1 cellular context compared by ENCODE assay signal in the genomic region with DNA sequence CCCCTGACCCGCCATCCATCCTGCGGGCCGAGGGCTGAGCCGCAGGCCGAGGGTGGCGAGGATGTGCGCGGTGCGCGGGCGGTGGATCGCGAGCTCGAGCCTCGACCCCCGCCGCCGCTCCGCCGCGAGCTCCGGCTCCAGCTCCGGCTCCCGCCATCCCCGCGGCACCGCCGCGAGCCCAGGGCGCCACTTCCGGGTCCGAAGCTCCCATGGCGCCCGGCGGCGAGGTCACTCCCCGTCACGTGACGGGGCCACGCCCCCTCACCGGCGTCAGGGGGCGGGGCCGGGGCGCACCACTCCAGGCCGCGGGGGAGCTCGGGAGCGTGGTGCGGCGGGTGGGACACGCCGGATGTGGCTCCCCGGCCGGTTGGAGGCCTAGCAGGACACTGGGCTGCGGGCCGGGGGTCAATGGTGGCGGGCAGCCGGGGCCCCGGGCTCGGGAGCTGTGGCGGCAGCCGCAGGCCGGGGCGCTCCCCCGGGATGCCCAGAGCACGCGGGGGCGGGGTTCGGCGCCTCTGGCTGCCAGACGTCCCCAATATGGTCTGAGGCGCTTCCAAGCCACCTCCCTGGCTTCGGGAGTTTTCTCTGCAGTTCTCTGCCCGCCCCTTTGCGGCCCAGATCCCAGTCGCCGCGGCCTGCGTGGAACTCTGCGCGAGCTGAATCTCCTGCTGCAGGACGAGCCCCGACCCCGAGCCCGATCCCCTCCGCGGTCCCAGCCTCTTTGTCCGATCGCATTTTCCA.
TF ChIP-seq lines count a peak whose summit lies in the region.

A gene with protein sequence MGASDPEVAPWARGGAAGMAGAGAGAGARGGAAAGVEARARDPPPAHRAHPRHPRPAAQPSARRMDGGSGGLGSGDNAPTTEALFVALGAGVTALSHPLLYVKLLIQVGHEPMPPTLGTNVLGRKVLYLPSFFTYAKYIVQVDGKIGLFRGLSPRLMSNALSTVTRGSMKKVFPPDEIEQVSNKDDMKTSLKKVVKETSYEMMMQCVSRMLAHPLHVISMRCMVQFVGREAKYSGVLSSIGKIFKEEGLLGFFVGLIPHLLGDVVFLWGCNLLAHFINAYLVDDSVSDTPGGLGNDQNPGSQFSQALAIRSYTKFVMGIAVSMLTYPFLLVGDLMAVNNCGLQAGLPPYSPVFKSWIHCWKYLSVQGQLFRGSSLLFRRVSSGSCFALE (minus strand): TSS at position 234 of the 741 bp plus-strand sequence. CDS start 23 bp downstream, at position 211.

TF ChIP-seq in HepG2, 621 proteins besides CTCF, POLR2A, EP300 and RAD21 (continued from another document and continues in another):
- TF ChIP-seq, protein P1, sequence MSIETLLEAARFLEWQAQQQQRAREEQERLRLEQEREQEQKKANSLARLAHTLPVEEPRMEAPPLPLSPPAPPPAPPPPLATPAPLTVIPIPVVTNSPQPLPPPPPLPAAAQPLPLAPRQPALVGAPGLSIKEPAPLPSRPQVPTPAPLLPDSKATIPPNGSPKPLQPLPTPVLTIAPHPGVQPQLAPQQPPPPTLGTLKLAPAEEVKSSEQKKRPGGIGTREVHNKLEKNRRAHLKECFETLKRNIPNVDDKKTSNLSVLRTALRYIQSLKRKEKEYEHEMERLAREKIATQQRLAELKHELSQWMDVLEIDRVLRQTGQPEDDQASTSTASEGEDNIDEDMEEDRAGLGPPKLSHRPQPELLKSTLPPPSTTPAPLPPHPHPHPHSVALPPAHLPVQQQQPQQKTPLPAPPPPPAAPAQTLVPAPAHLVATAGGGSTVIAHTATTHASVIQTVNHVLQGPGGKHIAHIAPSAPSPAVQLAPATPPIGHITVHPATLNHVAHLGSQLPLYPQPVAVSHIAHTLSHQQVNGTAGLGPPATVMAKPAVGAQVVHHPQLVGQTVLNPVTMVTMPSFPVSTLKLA (IDR thresholded peaks at IDR 0.05), result peak; percentile 51; the same call in 1 of the 2 replicates
- peak; percentile 86 for TF ChIP-seq PHF5A (CRISPR knock-in tag; IDR thresholded peaks at IDR 0.05; ENCODE audit: low read depth, unreplicated experiment)
- TF ChIP-seq ZNF414 (CRISPR knock-in tag; IDR thresholded peaks at IDR 0.05), result no peak
- TF ChIP-seq ZNF567 (CRISPR knock-in tag; IDR thresholded peaks at IDR 0.05; ENCODE audit: borderline replicate concordance), result peak; percentile 56; the same call in 1 of the 2 replicates
- TF ChIP-seq ZNF740 (CRISPR knock-in tag; IDR thresholded peaks at IDR 0.05), result 0 out of 2 replicates have a peak, but pooled peaks have one; percentile 27
- no peak for TF ChIP-seq ISL2 (CRISPR knock-in tag; IDR thresholded peaks at IDR 0.05)
- TF ChIP-seq CEBPB (IDR thresholded peaks at IDR 0.05; ENCODE audit: borderline replicate concordance, low read depth, low read length), result no peak
- peak; percentile 36; the same call in 1 of the 2 replicates for TF ChIP-seq ZNF780A (CRISPR knock-in tag; IDR thresholded peaks at IDR 0.05)
- peak; percentile 91 for TF ChIP-seq ZSCAN21 (CRISPR knock-in tag; IDR thresholded peaks at IDR 0.05; ENCODE audit: borderline replicate concordance)
- TF ChIP-seq ZBTB34 (CRISPR knock-in tag; IDR thresholded peaks at IDR 0.05), result no peak; the same call in 1 of the 2 replicates
- 0 out of 2 replicates have a peak, but pooled peaks have one; percentile 43 for TF ChIP-seq ZZZ3 (CRISPR knock-in tag; IDR thresholded peaks at IDR 0.05; ENCODE audit: borderline replicate concordance)
- peak; percentile 47; the same call in 1 of the 2 replicates for TF ChIP-seq ZNF724P (CRISPR knock-in tag; IDR thresholded peaks at IDR 0.05; ENCODE audit: borderline replicate concordance)
- TF ChIP-seq, protein P2, sequence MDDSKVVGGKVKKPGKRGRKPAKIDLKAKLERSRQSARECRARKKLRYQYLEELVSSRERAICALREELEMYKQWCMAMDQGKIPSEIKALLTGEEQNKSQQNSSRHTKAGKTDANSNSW (CRISPR knock-in tag; IDR thresholded peaks at IDR 0.05; ENCODE audit: borderline replicate concordance), result peak; percentile 92
- peak in 1 of 2 experiments; percentile 83; a peak in 2 of 4 replicates for TF ChIP-seq KLF16 (CRISPR knock-in tag; IDR thresholded peaks at IDR 0.05)
- no peak for TF ChIP-seq ZNF670 (CRISPR knock-in tag; IDR thresholded peaks at IDR 0.05; ENCODE audit: borderline replicate concordance)
- TF ChIP-seq, protein P3, sequence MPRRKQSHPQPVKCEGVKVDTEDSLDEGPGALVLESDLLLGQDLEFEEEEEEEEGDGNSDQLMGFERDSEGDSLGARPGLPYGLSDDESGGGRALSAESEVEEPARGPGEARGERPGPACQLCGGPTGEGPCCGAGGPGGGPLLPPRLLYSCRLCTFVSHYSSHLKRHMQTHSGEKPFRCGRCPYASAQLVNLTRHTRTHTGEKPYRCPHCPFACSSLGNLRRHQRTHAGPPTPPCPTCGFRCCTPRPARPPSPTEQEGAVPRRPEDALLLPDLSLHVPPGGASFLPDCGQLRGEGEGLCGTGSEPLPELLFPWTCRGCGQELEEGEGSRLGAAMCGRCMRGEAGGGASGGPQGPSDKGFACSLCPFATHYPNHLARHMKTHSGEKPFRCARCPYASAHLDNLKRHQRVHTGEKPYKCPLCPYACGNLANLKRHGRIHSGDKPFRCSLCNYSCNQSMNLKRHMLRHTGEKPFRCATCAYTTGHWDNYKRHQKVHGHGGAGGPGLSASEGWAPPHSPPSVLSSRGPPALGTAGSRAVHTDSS (CRISPR knock-in tag; conservative IDR thresholded peaks at IDR 0.05), result 0 out of 2 replicates have a peak, but pooled peaks have one; percentile 70
- no peak for TF ChIP-seq SMAD1 (CRISPR knock-in tag; IDR thresholded peaks at IDR 0.05; ENCODE audit: borderline replicate concordance, low read depth)
- peak; percentile 84 for TF ChIP-seq AGO2 (optimal IDR thresholded peaks at IDR 0.05; ENCODE audit: low read depth, low read length)
- TF ChIP-seq IRF9 (CRISPR knock-in tag; IDR thresholded peaks at IDR 0.05; ENCODE audit: borderline replicate concordance), result peak; percentile 98; the same call in 1 of the 2 replicates
- peak; percentile 100 for TF ChIP-seq BHLHE40 (IDR thresholded peaks at IDR 0.05; ENCODE audit: low read length)
- TF ChIP-seq GFI1 (CRISPR knock-in tag; IDR thresholded peaks at IDR 0.05; ENCODE audit: borderline replicate concordance), result peak; percentile 52; the same call in 1 of the 2 replicates
- peak; percentile 86 for TF ChIP-seq ZNF230 (CRISPR knock-in tag; IDR thresholded peaks at IDR 0.05)
- no peak for TF ChIP-seq NFE2 (CRISPR knock-in tag; IDR thresholded peaks at IDR 0.05)
- TF ChIP-seq ZBTB38 (CRISPR knock-in tag; IDR thresholded peaks at IDR 0.05), result peak; percentile 59; the same call in 1 of the 2 replicates
- TF ChIP-seq, protein P4, sequence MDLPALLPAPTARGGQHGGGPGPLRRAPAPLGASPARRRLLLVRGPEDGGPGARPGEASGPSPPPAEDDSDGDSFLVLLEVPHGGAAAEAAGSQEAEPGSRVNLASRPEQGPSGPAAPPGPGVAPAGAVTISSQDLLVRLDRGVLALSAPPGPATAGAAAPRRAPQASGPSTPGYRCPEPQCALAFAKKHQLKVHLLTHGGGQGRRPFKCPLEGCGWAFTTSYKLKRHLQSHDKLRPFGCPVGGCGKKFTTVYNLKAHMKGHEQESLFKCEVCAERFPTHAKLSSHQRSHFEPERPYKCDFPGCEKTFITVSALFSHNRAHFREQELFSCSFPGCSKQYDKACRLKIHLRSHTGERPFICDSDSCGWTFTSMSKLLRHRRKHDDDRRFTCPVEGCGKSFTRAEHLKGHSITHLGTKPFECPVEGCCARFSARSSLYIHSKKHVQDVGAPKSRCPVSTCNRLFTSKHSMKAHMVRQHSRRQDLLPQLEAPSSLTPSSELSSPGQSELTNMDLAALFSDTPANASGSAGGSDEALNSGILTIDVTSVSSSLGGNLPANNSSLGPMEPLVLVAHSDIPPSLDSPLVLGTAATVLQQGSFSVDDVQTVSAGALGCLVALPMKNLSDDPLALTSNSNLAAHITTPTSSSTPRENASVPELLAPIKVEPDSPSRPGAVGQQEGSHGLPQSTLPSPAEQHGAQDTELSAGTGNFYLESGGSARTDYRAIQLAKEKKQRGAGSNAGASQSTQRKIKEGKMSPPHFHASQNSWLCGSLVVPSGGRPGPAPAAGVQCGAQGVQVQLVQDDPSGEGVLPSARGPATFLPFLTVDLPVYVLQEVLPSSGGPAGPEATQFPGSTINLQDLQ (CRISPR knock-in tag; IDR thresholded peaks at IDR 0.05), result peak; percentile 39; the same call in 1 of the 2 replicates
- TF ChIP-seq, protein P5, sequence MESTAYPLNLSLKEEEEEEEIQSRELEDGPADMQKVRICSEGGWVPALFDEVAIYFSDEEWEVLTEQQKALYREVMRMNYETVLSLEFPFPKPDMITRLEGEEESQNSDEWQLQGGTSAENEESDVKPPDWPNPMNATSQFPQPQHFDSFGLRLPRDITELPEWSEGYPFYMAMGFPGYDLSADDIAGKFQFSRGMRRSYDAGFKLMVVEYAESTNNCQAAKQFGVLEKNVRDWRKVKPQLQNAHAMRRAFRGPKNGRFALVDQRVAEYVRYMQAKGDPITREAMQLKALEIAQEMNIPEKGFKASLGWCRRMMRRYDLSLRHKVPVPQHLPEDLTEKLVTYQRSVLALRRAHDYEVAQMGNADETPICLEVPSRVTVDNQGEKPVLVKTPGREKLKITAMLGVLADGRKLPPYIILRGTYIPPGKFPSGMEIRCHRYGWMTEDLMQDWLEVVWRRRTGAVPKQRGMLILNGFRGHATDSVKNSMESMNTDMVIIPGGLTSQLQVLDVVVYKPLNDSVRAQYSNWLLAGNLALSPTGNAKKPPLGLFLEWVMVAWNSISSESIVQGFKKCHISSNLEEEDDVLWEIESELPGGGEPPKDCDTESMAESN (CRISPR knock-in tag; conservative IDR thresholded peaks at IDR 0.05), result peak; percentile 66; the same call in 1 of the 2 replicates
- peak; percentile 45; the same call in 1 of the 2 replicates for TF ChIP-seq WIZ (CRISPR knock-in tag; IDR thresholded peaks at IDR 0.05)
- peak; percentile 98 for TF ChIP-seq ELF3 (CRISPR knock-in tag; IDR thresholded peaks at IDR 0.05)
- TF ChIP-seq POLR2AphosphoS5 (IDR thresholded peaks at IDR 0.05; ENCODE audit: low read depth, low read length), result peak; percentile 72
- TF ChIP-seq MLXIP (CRISPR knock-in tag; IDR thresholded peaks at IDR 0.05; ENCODE audit: borderline replicate concordance), result peak; percentile 22; the same call in 1 of the 2 replicates
- TF ChIP-seq SIN3B (IDR thresholded peaks at IDR 0.05; ENCODE audit: low read length), result peak; percentile 51; the same call in 1 of the 2 replicates
- peak; percentile 59; the same call in 1 of the 2 replicates for TF ChIP-seq ZNF749 (CRISPR knock-in tag; IDR thresholded peaks at IDR 0.05; ENCODE audit: borderline replicate concordance)
- TF ChIP-seq SOX6 (IDR thresholded peaks at IDR 0.05), result no peak
- no peak; the same call in 1 of the 2 replicates for TF ChIP-seq SOX6 (CRISPR knock-in tag; IDR thresholded peaks at IDR 0.05)
